ENCODE assay signal across 21 cellular contexts in genomic region chr20:25003002-25003401, GRCh38. TPM values are rescaled to one million over a fixed set of nuclear protein-coding genes. Genes with fewer than 3 reads are reported as not detected.
A peak's percentile ranks its signal among the peaks of the same experiment; 100 is the strongest.
DNase-seq lines count a peak whose midpoint lies in the region; ATAC-seq, FAIRE-seq and TF ChIP-seq lines count a peak whose summit lies in the region.
"Had no signal": no experiment of that assay in that cellular context is flagged by ENCODE, and none has a peak within 500 bp of the region (broad histone marks: within the 10 kb centered on the region; RNA-seq: fewer than 3 reads in every experiment).

No MANE protein-coding gene starts in this region.

- no peak overlapping the region for H3K27ac ChIP-seq in A549
- no peak overlapping the region for H3K27ac ChIP-seq in HEK293 (ENCODE audit: extremely low read depth, low read depth, low read length)
- H3K27ac ChIP-seq: BLaER1 had no signal

- CTCF ChIA-PET in A549 (lab: Yijun Ruan, JAX) (interaction anchor here (14.2 kb wide), 1 partner anchor 6 kb away, joined by 113 read pairs; no protein-coding TSS in a partner anchor), HEK293 (lab: Yijun Ruan, JAX) (interaction anchor here (0.8 kb wide), 1 partner anchor 176 kb away, joined by 3 read pairs; no protein-coding TSS in a partner anchor)

- TF ChIP-seq EP300 in A549 (IDR thresholded peaks at IDR 0.05), result no peak

- WGBS in A549 (ENCODE audit: missing lambda C conversion rate), result 45% methylated on average over 1 of the region's 1 CpG

- POLR2A ChIA-PET in A549 (lab: Yijun Ruan, JAX) (no interaction called here), HEK293 (lab: Yijun Ruan, JAX) (no interaction called here)

- TF ChIP-seq POLR2A in A549 (IDR thresholded peaks at IDR 0.05; ENCODE audit: low read length), result no peak

- H3K4me1 ChIP-seq in A549 (peaks cover 16% of the 10 kb centered on the region; the same call in 2 of the 3 replicates), HEK293 (ENCODE audit: control insufficient read depth, insufficient read depth, low read length) (no peaks in the 10 kb centered on the region)
- H3K4me1 ChIP-seq: BLaER1 had no signal

- ATAC-seq in A549, result no peak
- ATAC-seq: GM23338, HCT116 had no signal

- H3K4me3 ChIP-seq in A549 (no peak overlapping the region), HEK293 (ENCODE audit: low read depth, low read length) (no peak overlapping the region)
- H3K4me3 ChIP-seq: BLaER1, GM23338 had no signal

- peaks cover 0 to 14% of the 10 kb centered on the region in 2 experiments; a peak in 1 of 3 replicates for H3K36me3 ChIP-seq in HEK293 (ENCODE audit: control insufficient read depth in 2 of 2, insufficient read depth in 1 of 2, low read length in 2 of 2)

- TF ChIP-seq CTCF in A549 (IDR thresholded peaks at IDR 0.05) (no peak), HEK293 (tag by site-specific recombination; IDR thresholded peaks at IDR 0.05) (no peak)

- H3K4me2 ChIP-seq in A549, result no peak overlapping the region
- H3K4me2 ChIP-seq: BLaER1, GM23338 had no signal

- H3K9me3 ChIP-seq in A549 (peaks cover 7% of the 10 kb centered on the region; the same call in 1 of the 3 replicates), HEK293 (ENCODE audit: control insufficient read depth, insufficient read depth, low read depth, low read length) (no peaks in the 10 kb centered on the region)
- H3K9me3 ChIP-seq: BLaER1 had no signal

- no peak for TF ChIP-seq RAD21 in A549 (conservative IDR thresholded peaks at IDR 0.05 in 1 of 2, IDR thresholded peaks at IDR 0.05 in 1 of 2)

- FAIRE-seq in A549 (lab: Jason Lieb, UNC) (peak; percentile 43), colon (lab: Jason Lieb, UNC) (peak; percentile 41)
- FAIRE-seq: D721Med, GM12891, GM18507 had no signal

- no peak for DNase-seq in A549 (ENCODE audit: low read depth in 1 of 2, low spot score in 1 of 2)
- DNase-seq in C1 segment of cervical spinal cord (lab: John Stamatoyannopoulos, UW), result no peak
- DNase-seq in GM03348 (ENCODE audit: low spot score), result no peak
- DNase-seq in NCI-H446 treated with DMSO at 0.1 percent for 48 hours (lab: John Stamatoyannopoulos, UW), result no peak
- DNase-seq: CD4-positive, alpha-beta T cell; CD8-positive, alpha-beta memory T cell; DMS 273 treated with DMSO at 0.1 percent for 48 hours; DMS79; EL; GDM1; H9; HFFc6 had no signal

TF ChIP-seq in A549, 52 proteins besides CTCF, POLR2A, EP300 and RAD21:
- TF ChIP-seq RNF2 (IDR thresholded peaks at IDR 0.05; ENCODE audit: borderline replicate concordance, low read depth) (no peak), BCL3 (IDR thresholded peaks at IDR 0.05) (no peak), TP53 (CRISPR knock-in tag; IDR thresholded peaks at IDR 0.05) (no peak), NR3C1 (IDR thresholded peaks at IDR 0.05) (no peak), HOXB5 (CRISPR knock-in tag; IDR thresholded peaks at IDR 0.05) (no peak), ELK1 (IDR thresholded peaks at IDR 0.05; ENCODE audit: low read depth, low read length) (no peak), MAZ (IDR thresholded peaks at IDR 0.05; ENCODE audit: borderline replicate concordance, low read depth, low read length) (no peak)

TF ChIP-seq in HEK293, 187 proteins besides CTCF, POLR2A, EP300 and RAD21:
- TF ChIP-seq SETDB1 (IDR thresholded peaks at IDR 0.05; ENCODE audit: insufficient read length, low read length) (peak; percentile 16), ZSCAN16 (tag by site-specific recombination; IDR thresholded peaks at IDR 0.05) (no peak)

RNA-seq across cellular contexts. Expression of gene APMAP, which starts 10.5 kb away (rescaled TPM):
- polyA plus RNA-seq in A549 (2011; rRNA removed) (113 and 118 TPM in 2 replicates), A549 (2017; fragmentation: RNase III; extraction: RNeasy Plus Mini Kit Qiagen cat#74134 plus additional on column Dnase treatment) (137 to 141 TPM (median 139 TPM) in 3 replicates)
- polyA plus RNA-seq in A549 (2012; cell fraction: cytosol; rRNA removed), result 83.8 and 86.7 TPM in 2 replicates
- 100 and 130 TPM in 2 replicates for polyA plus RNA-seq in A549 (2012; cell fraction: nucleus; rRNA removed)
- polyA minus RNA-seq in A549 (2011; rRNA and poly(A)+ RNA removed), result 42.3 and 45.4 TPM in 2 replicates

RNA-seq across cellular contexts. Expression of gene CST7, which starts 53.9 kb away (rescaled TPM):
- polyA plus RNA-seq in A549 (2011; rRNA removed) (not detected in 2 replicates), A549 (2017; fragmentation: RNase III; extraction: RNeasy Plus Mini Kit Qiagen cat#74134 plus additional on column Dnase treatment) (not detected in 3 replicates)
- polyA plus RNA-seq in A549 (2012; cell fraction: cytosol; rRNA removed), result not detected in 2 replicates
- polyA plus RNA-seq in A549 (2012; cell fraction: nucleus; rRNA removed), result not detected in 2 replicates
- not detected in 2 replicates for polyA minus RNA-seq in A549 (2011; rRNA and poly(A)+ RNA removed)
- polyA plus RNA-seq: AG04450, GM23338 had no signal

RNA-seq across cellular contexts. Expression of gene ACSS1, which starts 54.9 kb away (rescaled TPM):
- polyA plus RNA-seq in A549 (2011; rRNA removed) (7.2 and 8.5 TPM in 2 replicates), A549 (2017; fragmentation: RNase III; extraction: RNeasy Plus Mini Kit Qiagen cat#74134 plus additional on column Dnase treatment) (7.6 to 8.1 TPM (median 7.6 TPM) in 3 replicates)
- 9.8 and 12.0 TPM in 2 replicates for polyA plus RNA-seq in A549 (2012; cell fraction: cytosol; rRNA removed)
- 23.9 and 27.6 TPM in 2 replicates for polyA plus RNA-seq in A549 (2012; cell fraction: nucleus; rRNA removed)
- polyA minus RNA-seq in A549 (2011; rRNA and poly(A)+ RNA removed), result 14.7 TPM in 2 replicates
